1 cellular context compared by ENCODE assay signal in genomic region chr16:89561195-89562026, GRCh38.
TF ChIP-seq lines count a peak whose summit lies in the region.

No MANE protein-coding gene starts in this region.

TF ChIP-seq in HepG2, 621 proteins besides CTCF, POLR2A, EP300 and RAD21 (continued from another document and continues in another):
- TF ChIP-seq ZNF280B (CRISPR knock-in tag; IDR thresholded peaks at IDR 0.05; ENCODE audit: borderline replicate concordance) (no peak), SMAD9 (CRISPR knock-in tag; IDR thresholded peaks at IDR 0.05) (no peak), HNRNPH1 (optimal IDR thresholded peaks at IDR 0.05; ENCODE audit: low read depth, low read length) (no peak), ZNF430 (CRISPR knock-in tag; IDR thresholded peaks at IDR 0.05) (no peak), POLR2G (IDR thresholded peaks at IDR 0.05; ENCODE audit: low read depth, low read length) (no peak), ZNF225 (CRISPR knock-in tag; IDR thresholded peaks at IDR 0.05) (no peak), MTA3 (CRISPR knock-in tag; IDR thresholded peaks at IDR 0.05) (no peak), ETV6 (CRISPR knock-in tag; conservative IDR thresholded peaks at IDR 0.05) (no peak), TOPORS (CRISPR knock-in tag; IDR thresholded peaks at IDR 0.05) (peak; percentile 26; the same call in 1 of the 2 replicates), ZBTB21 (CRISPR knock-in tag; IDR thresholded peaks at IDR 0.05) (0 out of 2 replicates have a peak, but pooled peaks have one; percentile 14), HMG20A (CRISPR knock-in tag; IDR thresholded peaks at IDR 0.05; ENCODE audit: borderline replicate concordance) (no peak), ZNF569 (CRISPR knock-in tag; IDR thresholded peaks at IDR 0.05; ENCODE audit: borderline replicate concordance) (no peak), KMT2B (CRISPR knock-in tag; IDR thresholded peaks at IDR 0.05) (no peak), PHB2 (IDR thresholded peaks at IDR 0.05; ENCODE audit: partially characterized antibody) (no peak), PRDM10 (CRISPR knock-in tag; IDR thresholded peaks at IDR 0.05; ENCODE audit: low read depth) (no peak), THYN1 (CRISPR knock-in tag; IDR thresholded peaks at IDR 0.05; ENCODE audit: borderline replicate concordance, low read depth) (no peak; the same call in 1 of the 2 replicates), ZNF563 (CRISPR knock-in tag; IDR thresholded peaks at IDR 0.05) (no peak), ZNF598 (CRISPR knock-in tag; IDR thresholded peaks at IDR 0.05; ENCODE audit: borderline replicate concordance) (peak; percentile 5; the same call in 1 of the 2 replicates), ZNF549 (CRISPR knock-in tag; IDR thresholded peaks at IDR 0.05) (no peak), MAFK (conservative IDR thresholded peaks at IDR 0.05 in 1 of 2, IDR thresholded peaks at IDR 0.05 in 1 of 2; ENCODE audit: low read length in 2 of 2) (no peak), NFKB2 (CRISPR knock-in tag; IDR thresholded peaks at IDR 0.05; ENCODE audit: borderline replicate concordance) (no peak; the same call in 1 of the 2 replicates), SAFB2 (CRISPR knock-in tag; IDR thresholded peaks at IDR 0.05; ENCODE audit: borderline replicate concordance, low read depth) (0 out of 2 replicates have a peak, but pooled peaks have one; percentile 16), ZNF672 (CRISPR knock-in tag; IDR thresholded peaks at IDR 0.05) (0 out of 2 replicates have a peak, but pooled peaks have one; percentile 2), DZIP1 (CRISPR knock-in tag; IDR thresholded peaks at IDR 0.05) (no peak), ARNTL (CRISPR knock-in tag; IDR thresholded peaks at IDR 0.05) (peak; percentile 56; the same call in 1 of the 2 replicates), HNRNPK (IDR thresholded peaks at IDR 0.05; ENCODE audit: low read depth, low read length, poor library complexity, severe bottlenecking) (no peak), NR2F6 (IDR thresholded peaks at IDR 0.05) (no peak), NR2F6 (CRISPR knock-in tag; IDR thresholded peaks at IDR 0.05) (no peak), ZNF335 (CRISPR knock-in tag; IDR thresholded peaks at IDR 0.05) (no peak), AKAP8 (CRISPR knock-in tag; IDR thresholded peaks at IDR 0.05) (no peak), ZNF792 (CRISPR knock-in tag; IDR thresholded peaks at IDR 0.05) (peak; percentile 21; the same call in 1 of the 2 replicates), ZFP36L1 (CRISPR knock-in tag; IDR thresholded peaks at IDR 0.05) (no peak), SCMH1 (CRISPR knock-in tag; IDR thresholded peaks at IDR 0.05; ENCODE audit: borderline replicate concordance) (no peak), TOE1 (CRISPR knock-in tag; IDR thresholded peaks at IDR 0.05) (no peak), PCBP1 (IDR thresholded peaks at IDR 0.05; ENCODE audit: borderline replicate concordance, low read depth, low read length) (no peak), ZNF800 (CRISPR knock-in tag; IDR thresholded peaks at IDR 0.05) (no peak), ZNF263 (CRISPR knock-in tag; IDR thresholded peaks at IDR 0.05) (no peak), NCOR1 (IDR thresholded peaks at IDR 0.05; ENCODE audit: borderline replicate concordance, low read length) (no peak), TIGD3 (CRISPR knock-in tag; IDR thresholded peaks at IDR 0.05; ENCODE audit: borderline replicate concordance) (no peak), ZNF30 (CRISPR knock-in tag; IDR thresholded peaks at IDR 0.05) (0 out of 2 replicates have a peak, but pooled peaks have one; percentile 78), ZNF350 (CRISPR knock-in tag; IDR thresholded peaks at IDR 0.05; ENCODE audit: borderline replicate concordance, low read depth) (no peak), TSC22D2 (CRISPR knock-in tag; IDR thresholded peaks at IDR 0.05; ENCODE audit: borderline replicate concordance) (no peak), FLYWCH1 (CRISPR knock-in tag; IDR thresholded peaks at IDR 0.05) (no peak), ZNF839 (CRISPR knock-in tag; IDR thresholded peaks at IDR 0.05; ENCODE audit: borderline replicate concordance) (no peak), ZBTB7A (CRISPR knock-in tag; IDR thresholded peaks at IDR 0.05) (no peak), RAD51 (IDR thresholded peaks at IDR 0.05; ENCODE audit: borderline replicate concordance) (no peak), HHEX (CRISPR knock-in tag; IDR thresholded peaks at IDR 0.05) (no peak)
- TF ChIP-seq, protein P1, sequence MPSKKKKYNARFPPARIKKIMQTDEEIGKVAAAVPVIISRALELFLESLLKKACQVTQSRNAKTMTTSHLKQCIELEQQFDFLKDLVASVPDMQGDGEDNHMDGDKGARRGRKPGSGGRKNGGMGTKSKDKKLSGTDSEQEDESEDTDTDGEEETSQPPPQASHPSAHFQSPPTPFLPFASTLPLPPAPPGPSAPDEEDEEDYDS (CRISPR knock-in tag; IDR thresholded peaks at IDR 0.05): no peak
- TF ChIP-seq, protein P2, sequence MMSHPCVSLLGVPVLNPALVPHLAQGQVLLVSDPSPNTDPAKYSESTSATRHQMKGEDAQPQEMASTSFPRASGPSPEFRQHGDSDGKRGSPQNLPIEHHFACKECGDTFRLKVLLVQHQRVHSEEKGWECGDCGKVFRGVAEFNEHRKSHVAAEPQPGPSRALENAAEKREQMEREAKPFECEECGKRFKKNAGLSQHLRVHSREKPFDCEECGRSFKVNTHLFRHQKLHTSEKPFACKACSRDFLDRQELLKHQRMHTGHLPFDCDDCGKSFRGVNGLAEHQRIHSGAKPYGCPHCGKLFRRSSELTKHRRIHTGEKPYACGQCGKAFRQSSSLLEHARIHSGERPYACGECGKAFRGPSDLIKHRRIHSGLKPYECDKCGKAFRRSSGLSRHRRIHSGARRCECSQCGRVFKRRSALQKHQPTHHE (CRISPR knock-in tag; IDR thresholded peaks at IDR 0.05; ENCODE audit: borderline replicate concordance): 0 out of 2 replicates have a peak, but pooled peaks have one; percentile 10
- TF ChIP-seq, protein P3, sequence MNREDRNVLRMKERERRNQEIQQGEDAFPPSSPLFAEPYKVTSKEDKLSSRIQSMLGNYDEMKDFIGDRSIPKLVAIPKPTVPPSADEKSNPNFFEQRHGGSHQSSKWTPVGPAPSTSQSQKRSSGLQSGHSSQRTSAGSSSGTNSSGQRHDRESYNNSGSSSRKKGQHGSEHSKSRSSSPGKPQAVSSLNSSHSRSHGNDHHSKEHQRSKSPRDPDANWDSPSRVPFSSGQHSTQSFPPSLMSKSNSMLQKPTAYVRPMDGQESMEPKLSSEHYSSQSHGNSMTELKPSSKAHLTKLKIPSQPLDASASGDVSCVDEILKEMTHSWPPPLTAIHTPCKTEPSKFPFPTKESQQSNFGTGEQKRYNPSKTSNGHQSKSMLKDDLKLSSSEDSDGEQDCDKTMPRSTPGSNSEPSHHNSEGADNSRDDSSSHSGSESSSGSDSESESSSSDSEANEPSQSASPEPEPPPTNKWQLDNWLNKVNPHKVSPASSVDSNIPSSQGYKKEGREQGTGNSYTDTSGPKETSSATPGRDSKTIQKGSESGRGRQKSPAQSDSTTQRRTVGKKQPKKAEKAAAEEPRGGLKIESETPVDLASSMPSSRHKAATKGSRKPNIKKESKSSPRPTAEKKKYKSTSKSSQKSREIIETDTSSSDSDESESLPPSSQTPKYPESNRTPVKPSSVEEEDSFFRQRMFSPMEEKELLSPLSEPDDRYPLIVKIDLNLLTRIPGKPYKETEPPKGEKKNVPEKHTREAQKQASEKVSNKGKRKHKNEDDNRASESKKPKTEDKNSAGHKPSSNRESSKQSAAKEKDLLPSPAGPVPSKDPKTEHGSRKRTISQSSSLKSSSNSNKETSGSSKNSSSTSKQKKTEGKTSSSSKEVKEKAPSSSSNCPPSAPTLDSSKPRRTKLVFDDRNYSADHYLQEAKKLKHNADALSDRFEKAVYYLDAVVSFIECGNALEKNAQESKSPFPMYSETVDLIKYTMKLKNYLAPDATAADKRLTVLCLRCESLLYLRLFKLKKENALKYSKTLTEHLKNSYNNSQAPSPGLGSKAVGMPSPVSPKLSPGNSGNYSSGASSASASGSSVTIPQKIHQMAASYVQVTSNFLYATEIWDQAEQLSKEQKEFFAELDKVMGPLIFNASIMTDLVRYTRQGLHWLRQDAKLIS (CRISPR knock-in tag; IDR thresholded peaks at IDR 0.05): no peak
